In genomic region chr17:7483238-7484066, GRCh38 we compare ENCODE assay signal across 8 cellular contexts. TPM values are rescaled to one million over a fixed set of nuclear protein-coding genes. Genes with fewer than 3 reads are reported as not detected.
DNase-seq lines count a peak whose midpoint lies in the region; ATAC-seq and TF ChIP-seq lines count a peak whose summit lies in the region.

No MANE protein-coding gene starts in this region.

- TF ChIP-seq CTCF in glutamatergic neuron (IDR thresholded peaks at IDR 0.05; ENCODE audit: partially characterized antibody, unreplicated experiment): no peak
- no peak for TF ChIP-seq CTCF in omental fat pad (IDR thresholded peaks at IDR 0.05)

- peaks cover 28% of the 10 kb centered on the region for H3K36me3 Mint-ChIP-seq in activated naive CD8-positive, alpha-beta T cell treated with anti-CD3 and anti-CD28 coated beads for 36 hours
- no peaks in the 10 kb centered on the region for H3K36me3 Mint-ChIP-seq in glutamatergic neuron (ENCODE audit: unreplicated experiment)

- H3K4me3 Mint-ChIP-seq in activated naive CD8-positive, alpha-beta T cell treated with anti-CD3 and anti-CD28 coated beads for 36 hours: peak overlapping the region; percentile 92
- peak overlapping the region; percentile 98 for H3K4me3 Mint-ChIP-seq in glutamatergic neuron (ENCODE audit: unreplicated experiment)

- peaks cover 48% of the 10 kb centered on the region for H3K4me1 Mint-ChIP-seq in activated naive CD8-positive, alpha-beta T cell treated with anti-CD3 and anti-CD28 coated beads for 36 hours
- peaks cover 45% of the 10 kb centered on the region for H3K4me1 Mint-ChIP-seq in glutamatergic neuron (ENCODE audit: low read depth, unreplicated experiment)

- DNase-seq in GM03348 (ENCODE audit: low spot score) (peak; percentile 91), NCI-H1105 treated with DMSO at 0.1 percent for 48 hours (lab: John Stamatoyannopoulos, UW) (peak; percentile 96), SKM-1 (lab: John Stamatoyannopoulos, UW; ENCODE audit: unreplicated experiment) (peak; percentile 38), glutamatergic neuron (peak; percentile 95), omental fat pad (ENCODE audit: low spot score) (peak; percentile 87)
- peak; percentile 92 for DNase-seq in activated naive CD8-positive, alpha-beta T cell treated with anti-CD3 and anti-CD28 coated beads for 36 hours

- ATAC-seq in HG02642 (IDR thresholded peaks at IDR 0.05; ENCODE audit: poor library complexity, unreplicated experiment) (peak; percentile 43), omental fat pad (ENCODE audit: low FRiP score) (peak; percentile 63)

- H3K27ac Mint-ChIP-seq in activated naive CD8-positive, alpha-beta T cell treated with anti-CD3 and anti-CD28 coated beads for 36 hours: peak overlapping the region; percentile 100
- peak overlapping the region; percentile 97 for H3K27ac Mint-ChIP-seq in glutamatergic neuron (ENCODE audit: unreplicated experiment)

- peak overlapping the region; percentile 99 for H3K27ac ChIP-seq in temporal lobe (ENCODE audit: low read depth, low read length)

- no peaks in the 10 kb centered on the region for H3K9me3 Mint-ChIP-seq in activated naive CD8-positive, alpha-beta T cell treated with anti-CD3 and anti-CD28 coated beads for 36 hours
- H3K9me3 Mint-ChIP-seq in glutamatergic neuron (ENCODE audit: unreplicated experiment): peaks cover 23% of the 10 kb centered on the region

- H3K27me3 Mint-ChIP-seq in activated naive CD8-positive, alpha-beta T cell treated with anti-CD3 and anti-CD28 coated beads for 36 hours: no peaks in the 10 kb centered on the region
- H3K27me3 Mint-ChIP-seq in glutamatergic neuron (ENCODE audit: unreplicated experiment): peaks cover 21% of the 10 kb centered on the region

RNA-seq across cellular contexts. Expression of gene POLR2A, which starts 0.7 kb away (rescaled TPM):
- 100 to 1,000 TPM; 198 to 200 TPM for total RNA-seq in activated naive CD8-positive, alpha-beta T cell treated with anti-CD3 and anti-CD28 coated beads for 36 hours
- total RNA-seq in glutamatergic neuron (ENCODE audit: unreplicated experiment): 200 TPM
- 10 to 100 TPM; 57.1 to 99.2 (median 77.1) TPM for total RNA-seq in omental fat pad
- total RNA-seq in temporal lobe: 50.2 TPM

RNA-seq across cellular contexts. Expression of gene SLC35G6, which starts 2.2 kb away (rescaled TPM):
- not detected for total RNA-seq in activated naive CD8-positive, alpha-beta T cell treated with anti-CD3 and anti-CD28 coated beads for 36 hours
- total RNA-seq in glutamatergic neuron (ENCODE audit: unreplicated experiment) (0.34 TPM), omental fat pad (not detected), temporal lobe (not detected)

RNA-seq across cellular contexts. Expression of gene ZBTB4, which starts 4.0 kb away (rescaled TPM):
- 10 to 100 TPM; 16.7 TPM for total RNA-seq in activated naive CD8-positive, alpha-beta T cell treated with anti-CD3 and anti-CD28 coated beads for 36 hours
- total RNA-seq in glutamatergic neuron (ENCODE audit: unreplicated experiment) (25.1 TPM), omental fat pad (10 to 100 TPM; 27.5 to 57.9 (median 38.5) TPM), temporal lobe (14.3 TPM)

RNA-seq across cellular contexts. Expression of gene CHRNB1, which starts 38.6 kb away (rescaled TPM):
- total RNA-seq in activated naive CD8-positive, alpha-beta T cell treated with anti-CD3 and anti-CD28 coated beads for 36 hours: 10 to 100 TPM; 10.6 to 11.3 TPM
- 16.4 TPM for total RNA-seq in glutamatergic neuron (ENCODE audit: unreplicated experiment)
- 10 to 100 TPM in 1 of 4 donors, 1 to 10 TPM in 3; 3.0 to 10.9 (median 7.4) TPM for total RNA-seq in omental fat pad
- 15.7 TPM for total RNA-seq in temporal lobe

RNA-seq across cellular contexts. Expression of gene FGF11, which starts 44.1 kb away (rescaled TPM):
- 1 to 10 TPM; 7.6 to 9.2 TPM for total RNA-seq in activated naive CD8-positive, alpha-beta T cell treated with anti-CD3 and anti-CD28 coated beads for 36 hours
- total RNA-seq in glutamatergic neuron (ENCODE audit: unreplicated experiment) (4.8 TPM), omental fat pad (1 to 10 TPM in 3 of 4 donors, under 1 TPM in 1; 0.72 to 1.9 (median 1.7) TPM), temporal lobe (3.7 TPM)

Comparison
In these comparisons a context has a peak if more than half of its experiments do, and no peak if none do; other contexts are left out.
1. Peak in every context shown above with its lines: DNase-seq, ATAC-seq and H3K27ac ChIP-seq.
2. DNase-seq: peak in every context shown above with its lines; median percentile 96 in NCI-H1105 treated with DMSO at 0.1 percent for 48 hours; 95 in glutamatergic neuron; 92 in activated naive CD8-positive, alpha-beta T cell treated with anti-CD3 and anti-CD28 coated beads for 36 hours; 91 in GM03348; 87 in omental fat pad; 38 in SKM-1.